ENCODE assay signal across 21 cellular contexts in genomic region chr17:67055041-67055443, GRCh38. TPM values are rescaled to one million over a fixed set of nuclear protein-coding genes. Genes with fewer than 3 reads are reported as not detected.
"Had no signal": no experiment of that assay in that cellular context is flagged by ENCODE, and none has a peak within 500 bp of the region (broad histone marks: within the 10 kb centered on the region; RNA-seq: fewer than 3 reads in every experiment).

No MANE protein-coding gene starts in this region.

- H3K9me3 ChIP-seq: transverse colon had no signal

- H3K4me1 Mint-ChIP-seq: naive thymus-derived CD8-positive, alpha-beta T cell; T-cell had no signal

- ATAC-seq: left cardiac atrium; naive thymus-derived CD8-positive, alpha-beta T cell; T-cell had no signal

- H3K4me3 Mint-ChIP-seq: naive thymus-derived CD8-positive, alpha-beta T cell; T-cell had no signal

- H3K4me1 ChIP-seq: esophagus squamous epithelium had no signal

- FAIRE-seq: astrocyte, small intestine had no signal

- H3K27ac Mint-ChIP-seq: T-cell had no signal

- H3K27me3 Mint-ChIP-seq: naive thymus-derived CD8-positive, alpha-beta T cell; T-cell had no signal

- H3K36me3 ChIP-seq: esophagus squamous epithelium, transverse colon had no signal

- H3K9me3 Mint-ChIP-seq: T-cell had no signal

- H3K27ac ChIP-seq: esophagus squamous epithelium, SK-N-MC had no signal

- DNase-seq: activated CD4-positive, alpha-beta T cell treated with anti-CD3 and anti-CD28 coated beads, Interleukin-2, amount 50 U/mL, for 4 hours; activated CD4-positive, CD25-positive, alpha-beta regulatory T cell treated with anti-CD3 and anti-CD28 coated beads, Interleukin-2, amount 50 U/mL, for 72 hours; activated naive CD4-positive, alpha-beta T cell treated with anti-CD3 and anti-CD28 coated beads, Interleukin-2, amount 50 U/mL, for 16 hours; esophagus squamous epithelium; glutamatergic neuron; left cardiac atrium; naive thymus-derived CD8-positive, alpha-beta T cell; posterior cingulate gyrus; Right ventricle myocardium superior; small intestine; stimulated activated CD4-positive, alpha-beta T cell treated with anti-CD3 and anti-CD28 coated beads, Interleukin-4, amount 100 ng/mL, for 4 hours; stimulated activated CD8-positive, alpha-beta memory T cell treated with anti-CD3 and anti-CD28 coated beads, Interleukin-4, amount 100 ng/mL, for 48 hours; stimulated activated naive CD4-positive, alpha-beta T cell treated with Interleukin-2 at 50 U/mL for 16 hours; T-cell; T-helper 9 cell; transverse colon had no signal

- H3K4me3 ChIP-seq: esophagus squamous epithelium, SK-N-MC, transverse colon had no signal

- H3K27me3 ChIP-seq: esophagus squamous epithelium, transverse colon had no signal

RNA-seq across cellular contexts. Expression of gene CACNG1, which starts 10.7 kb away (rescaled TPM):
- total RNA-seq: astrocyte; esophagus squamous epithelium; fibroblast of villous mesenchyme; left cardiac atrium; mucosa of gallbladder; naive thymus-derived CD8-positive, alpha-beta T cell; Right ventricle myocardium superior; T-cell; transverse colon had no signal
- polyA plus RNA-seq: adipose tissue; naive thymus-derived CD8-positive, alpha-beta T cell; small intestine had no signal
